ENCODE assay signal across 22 cellular contexts in the genomic region with DNA sequence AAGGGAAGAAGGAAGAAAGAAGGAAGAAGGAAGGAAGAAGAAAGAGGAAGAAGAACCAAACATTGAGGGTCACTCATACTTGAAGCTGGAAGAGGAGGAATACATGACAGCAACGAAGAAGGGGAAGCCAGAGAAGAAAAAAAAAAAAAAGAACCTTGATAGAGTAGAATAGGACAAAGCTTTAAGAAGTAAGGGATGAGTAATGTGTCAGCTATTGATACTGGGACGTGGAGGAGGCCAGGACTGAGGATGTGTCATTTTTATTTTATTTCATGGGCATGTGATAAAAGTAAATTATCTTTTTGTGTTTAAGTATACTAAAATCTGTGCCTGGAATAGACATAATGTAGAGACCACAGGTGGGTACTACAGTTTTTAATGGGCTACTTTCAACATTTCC. TPM values are rescaled to one million over a fixed set of nuclear protein-coding genes. Genes with fewer than 3 reads are reported as not detected.
DNase-seq lines count a peak whose midpoint lies in the region; ATAC-seq and TF ChIP-seq lines count a peak whose summit lies in the region.
"Had no signal": no experiment of that assay in that cellular context is flagged by ENCODE, and none has a peak within 500 bp of the region (broad histone marks: within the 10 kb centered on the region; RNA-seq: fewer than 3 reads in every experiment).

No MANE protein-coding gene starts in this region.

- H3K4me1 Mint-ChIP-seq in osteocyte (ENCODE audit: unreplicated experiment), result no peaks in the 10 kb centered on the region
- H3K4me1 Mint-ChIP-seq: B cell; stimulated activated naive B cell treated with anti-CD40 and anti-IgM and Interleukin-4, amounts not matched to agents 10 μg/mL and 1 μg/mL and 100 μg/mL, for 72 hours had no signal

- peak; percentile 53; the same call in 2 of the 3 replicates for ATAC-seq in RWPE2 (ENCODE audit: low read depth)
- no peak for ATAC-seq in thoracic aorta (ENCODE audit: insufficient number of reproducible peaks, low FRiP score, low read depth)
- ATAC-seq: HCT116; naive thymus-derived CD4-positive, alpha-beta T cell; right cardiac atrium; stimulated activated naive B cell treated with anti-CD40 and anti-IgM and Interleukin-4, amounts not matched to agents 10 μg/mL and 1 μg/mL and 100 μg/mL, for 72 hours had no signal

- H3K36me3 ChIP-seq in RWPE2 (ENCODE audit: low read depth), result no peaks in the 10 kb centered on the region
- no peaks in the 10 kb centered on the region for H3K36me3 ChIP-seq in thoracic aorta
- H3K36me3 ChIP-seq: ovary had no signal

- DNase-seq in GM03348 (ENCODE audit: low spot score) (peak; percentile 26), RWPE2 (ENCODE audit: low spot score) (no peak), fibroblast of mammary gland (ENCODE audit: low read depth) (peak; percentile 59), thoracic aorta (ENCODE audit: low spot score) (no peak), osteocyte (ENCODE audit: extremely low spot score, unreplicated experiment) (no peak), SW480 (ENCODE audit: low spot score) (no peak), NCI-H2107 treated with DMSO at 0.1 percent for 48 hours (lab: John Stamatoyannopoulos, UW; ENCODE audit: unreplicated experiment) (no peak)
- DNase-seq: activated CD4-positive, alpha-beta T cell treated with anti-CD3 and anti-CD28 coated beads, Interleukin-2, amount 10 ng/mL, durations not matched to agents 24 days and 14 days; activated effector memory CD4-positive, alpha-beta T cell treated with Interleukin-2 at 50 U/mL for 16 hours; caudate nucleus; COR-L47; dermis blood vessel endothelial cell; mesendoderm; naive thymus-derived CD4-positive, alpha-beta T cell; NCI-H1417; NCI-H526; ovary; right cardiac atrium; Right ventricle myocardium superior; stimulated activated naive B cell treated with anti-CD40 and anti-IgM and Interleukin-4, amounts not matched to agents 10 μg/mL and 1 μg/mL and 100 μg/mL, for 72 hours had no signal

- H3K36me3 Mint-ChIP-seq in osteocyte (ENCODE audit: unreplicated experiment), result no peaks in the 10 kb centered on the region
- H3K36me3 Mint-ChIP-seq: stimulated activated naive B cell treated with anti-CD40 and anti-IgM and Interleukin-4, amounts not matched to agents 10 μg/mL and 1 μg/mL and 100 μg/mL, for 72 hours had no signal

- peaks cover 61% of the 10 kb centered on the region for H3K9me3 Mint-ChIP-seq in osteocyte (ENCODE audit: unreplicated experiment)
- H3K9me3 Mint-ChIP-seq: activated CD4-positive, alpha-beta T cell treated with anti-CD3 and anti-CD28 coated beads, Interleukin-2, amount 10 ng/mL, durations not matched to agents 24 days and 14 days; stimulated activated naive B cell treated with anti-CD40 and anti-IgM and Interleukin-4, amounts not matched to agents 10 μg/mL and 1 μg/mL and 100 μg/mL, for 72 hours had no signal

- H3K4me1 ChIP-seq in RWPE2 (ENCODE audit: insufficient read depth, poor library complexity, severe bottlenecking) (peaks cover 37% of the 10 kb centered on the region), thoracic aorta (ENCODE audit: control insufficient read depth in 1 of 2, low read depth in 2 of 2) (peaks cover 0 to 7% of the 10 kb centered on the region in 2 donors)

- H3K27me3 ChIP-seq in RWPE2 (ENCODE audit: insufficient read depth, poor library complexity, severe bottlenecking), result no peaks in the 10 kb centered on the region
- no peaks in the 10 kb centered on the region for H3K27me3 ChIP-seq in thoracic aorta (replicated peaks; ENCODE audit: insufficient read depth)
- H3K27me3 ChIP-seq: ovary had no signal

- H3K9me3 ChIP-seq in RWPE2 (ENCODE audit: severe bottlenecking) (no peaks in the 10 kb centered on the region), thoracic aorta (no peaks in the 10 kb centered on the region)
- H3K9me3 ChIP-seq: ovary had no signal

- no peak overlapping the region for H3K27ac Mint-ChIP-seq in osteocyte (ENCODE audit: unreplicated experiment)
- H3K27ac Mint-ChIP-seq: activated CD4-positive, alpha-beta T cell treated with anti-CD3 and anti-CD28 coated beads, Interleukin-2, amount 10 ng/mL, durations not matched to agents 24 days and 14 days; B cell; naive thymus-derived CD4-positive, alpha-beta T cell; stimulated activated naive B cell treated with anti-CD40 and anti-IgM and Interleukin-4, amounts not matched to agents 10 μg/mL and 1 μg/mL and 100 μg/mL, for 72 hours had no signal

- H3K27ac ChIP-seq in RWPE2 (ENCODE audit: poor library complexity, severe bottlenecking) (peak overlapping the region; percentile 68), thoracic aorta (peak overlapping the region; percentile 50 to 71)
- H3K27ac ChIP-seq: ovary had no signal

- H3K4me3 ChIP-seq in RWPE2 (ENCODE audit: severe bottlenecking), result no peak overlapping the region
- no peak overlapping the region for H3K4me3 ChIP-seq in fibroblast of mammary gland (ENCODE audit: control insufficient read depth, low read depth, low read length)
- no peak overlapping the region for H3K4me3 ChIP-seq in thoracic aorta
- H3K4me3 ChIP-seq: ovary had no signal

- no peaks in the 10 kb centered on the region for H3K27me3 Mint-ChIP-seq in osteocyte (ENCODE audit: unreplicated experiment)
- H3K27me3 Mint-ChIP-seq: activated CD4-positive, alpha-beta T cell treated with anti-CD3 and anti-CD28 coated beads, Interleukin-2, amount 10 ng/mL, durations not matched to agents 24 days and 14 days; B cell had no signal

- no peak for TF ChIP-seq CTCF in RWPE2 (IDR thresholded peaks at IDR 0.05; ENCODE audit: poor library complexity, severe bottlenecking)
- no peak for TF ChIP-seq CTCF in fibroblast of mammary gland (conservative IDR thresholded peaks at IDR 0.05; ENCODE audit: control insufficient read depth, insufficient read depth, low read depth, low read length)
- TF ChIP-seq CTCF in thoracic aorta (IDR thresholded peaks at IDR 0.05), result no peak
- no peak for TF ChIP-seq CTCF in osteocyte (IDR thresholded peaks at IDR 0.05)

- no peak overlapping the region for H3K4me3 Mint-ChIP-seq in osteocyte (ENCODE audit: unreplicated experiment)
- H3K4me3 Mint-ChIP-seq: activated CD4-positive, alpha-beta T cell treated with anti-CD3 and anti-CD28 coated beads, Interleukin-2, amount 10 ng/mL, durations not matched to agents 24 days and 14 days; B cell; naive thymus-derived CD4-positive, alpha-beta T cell; stimulated activated naive B cell treated with anti-CD40 and anti-IgM and Interleukin-4, amounts not matched to agents 10 μg/mL and 1 μg/mL and 100 μg/mL, for 72 hours had no signal

RNA-seq across cellular contexts. Expression of gene EDA2R, which starts 6.4 kb away (rescaled TPM):
- total RNA-seq in thoracic aorta (1 to 10 TPM; 7.0 to 8.5 TPM), osteocyte (2.3 and 2.4 TPM in 2 replicates)

Comparison
In these comparisons a context has a peak if more than half of its experiments do, and no peak if none do; other contexts are left out.
1. DNase-seq: peak in GM03348 (single experiment) and fibroblast of mammary gland (single experiment); none in RWPE2 (single experiment), thoracic aorta (single experiment), osteocyte (single experiment), SW480 (single experiment) and NCI-H2107 treated with DMSO at 0.1 percent for 48 hours (single experiment).